ENCODE assay signal across 1 cellular context in genomic region chr2:119474371-119475224, GRCh38.
TF ChIP-seq lines count a peak whose summit lies in the region.

No MANE protein-coding gene starts in this region.

TF ChIP-seq in GM23338, 12 proteins besides CTCF, POLR2A, EP300 and RAD21 (continued from another document):
- TF ChIP-seq NANOG (IDR thresholded peaks at IDR 0.05; ENCODE audit: borderline replicate concordance) (no peak), EZH2 (IDR thresholded peaks at IDR 0.05; ENCODE audit: low read depth, unreplicated experiment) (no peak), CREB1 (CRISPR knock-in tag; IDR thresholded peaks at IDR 0.05; ENCODE audit: low read depth) (no peak), STAT1 (IDR thresholded peaks at IDR 0.05; ENCODE audit: unreplicated experiment) (no peak), ZNF114 (CRISPR knock-in tag; IDR thresholded peaks at IDR 0.05) (no peak), ZNF462 (CRISPR knock-in tag; IDR thresholded peaks at IDR 0.05) (no peak), POLR2AphosphoS5 (IDR thresholded peaks at IDR 0.05; ENCODE audit: low read depth) (no peak), JUNB (IDR thresholded peaks at IDR 0.05; ENCODE audit: unreplicated experiment) (no peak), ZNF331 (CRISPR knock-in tag; IDR thresholded peaks at IDR 0.05; ENCODE audit: low read depth) (no peak)
- TF ChIP-seq, protein P1, sequence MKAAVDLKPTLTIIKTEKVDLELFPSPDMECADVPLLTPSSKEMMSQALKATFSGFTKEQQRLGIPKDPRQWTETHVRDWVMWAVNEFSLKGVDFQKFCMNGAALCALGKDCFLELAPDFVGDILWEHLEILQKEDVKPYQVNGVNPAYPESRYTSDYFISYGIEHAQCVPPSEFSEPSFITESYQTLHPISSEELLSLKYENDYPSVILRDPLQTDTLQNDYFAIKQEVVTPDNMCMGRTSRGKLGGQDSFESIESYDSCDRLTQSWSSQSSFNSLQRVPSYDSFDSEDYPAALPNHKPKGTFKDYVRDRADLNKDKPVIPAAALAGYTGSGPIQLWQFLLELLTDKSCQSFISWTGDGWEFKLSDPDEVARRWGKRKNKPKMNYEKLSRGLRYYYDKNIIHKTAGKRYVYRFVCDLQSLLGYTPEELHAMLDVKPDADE (IDR thresholded peaks at IDR 0.05) = no peak
- TF ChIP-seq, protein P2, sequence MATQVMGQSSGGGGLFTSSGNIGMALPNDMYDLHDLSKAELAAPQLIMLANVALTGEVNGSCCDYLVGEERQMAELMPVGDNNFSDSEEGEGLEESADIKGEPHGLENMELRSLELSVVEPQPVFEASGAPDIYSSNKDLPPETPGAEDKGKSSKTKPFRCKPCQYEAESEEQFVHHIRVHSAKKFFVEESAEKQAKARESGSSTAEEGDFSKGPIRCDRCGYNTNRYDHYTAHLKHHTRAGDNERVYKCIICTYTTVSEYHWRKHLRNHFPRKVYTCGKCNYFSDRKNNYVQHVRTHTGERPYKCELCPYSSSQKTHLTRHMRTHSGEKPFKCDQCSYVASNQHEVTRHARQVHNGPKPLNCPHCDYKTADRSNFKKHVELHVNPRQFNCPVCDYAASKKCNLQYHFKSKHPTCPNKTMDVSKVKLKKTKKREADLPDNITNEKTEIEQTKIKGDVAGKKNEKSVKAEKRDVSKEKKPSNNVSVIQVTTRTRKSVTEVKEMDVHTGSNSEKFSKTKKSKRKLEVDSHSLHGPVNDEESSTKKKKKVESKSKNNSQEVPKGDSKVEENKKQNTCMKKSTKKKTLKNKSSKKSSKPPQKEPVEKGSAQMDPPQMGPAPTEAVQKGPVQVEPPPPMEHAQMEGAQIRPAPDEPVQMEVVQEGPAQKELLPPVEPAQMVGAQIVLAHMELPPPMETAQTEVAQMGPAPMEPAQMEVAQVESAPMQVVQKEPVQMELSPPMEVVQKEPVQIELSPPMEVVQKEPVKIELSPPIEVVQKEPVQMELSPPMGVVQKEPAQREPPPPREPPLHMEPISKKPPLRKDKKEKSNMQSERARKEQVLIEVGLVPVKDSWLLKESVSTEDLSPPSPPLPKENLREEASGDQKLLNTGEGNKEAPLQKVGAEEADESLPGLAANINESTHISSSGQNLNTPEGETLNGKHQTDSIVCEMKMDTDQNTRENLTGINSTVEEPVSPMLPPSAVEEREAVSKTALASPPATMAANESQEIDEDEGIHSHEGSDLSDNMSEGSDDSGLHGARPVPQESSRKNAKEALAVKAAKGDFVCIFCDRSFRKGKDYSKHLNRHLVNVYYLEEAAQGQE (IDR thresholded peaks at IDR 0.05; ENCODE audit: unreplicated experiment) = no peak
